In the genomic region with DNA sequence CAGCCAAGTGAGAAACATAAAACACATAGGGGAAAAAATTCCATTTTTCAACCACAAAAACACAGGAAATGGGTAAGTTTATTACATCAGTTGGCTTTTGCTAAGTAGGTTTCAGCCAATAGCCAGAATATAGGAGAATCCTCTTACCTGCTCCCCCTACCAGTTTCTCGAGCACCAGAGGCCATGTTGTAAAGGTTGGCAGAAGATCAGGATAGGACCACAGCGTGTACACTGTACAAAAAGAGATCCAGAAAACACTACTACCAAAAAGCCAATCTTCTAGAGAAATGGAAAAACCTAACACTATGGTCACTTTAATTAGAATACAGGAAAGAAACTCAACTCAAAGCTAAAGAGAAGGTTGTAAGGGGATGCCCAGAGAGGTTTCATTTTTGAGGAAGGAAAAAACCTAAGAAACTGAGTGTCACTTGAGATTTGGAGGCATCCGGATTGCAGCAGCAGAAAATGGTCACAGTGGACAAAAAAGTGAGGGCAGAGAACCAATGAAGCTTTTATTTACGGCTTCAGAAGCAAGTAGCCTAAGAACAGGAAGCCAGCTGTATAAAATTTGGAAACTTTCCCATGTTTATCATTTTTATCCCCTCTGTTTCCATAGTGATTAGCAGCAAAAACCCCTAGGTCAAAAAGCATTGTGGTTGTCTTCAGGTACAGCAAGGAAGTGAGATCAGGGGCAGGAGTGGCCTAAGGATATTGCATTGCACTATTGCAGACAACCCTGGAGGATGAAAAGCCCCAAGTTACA, we compare ENCODE assay signal across 1 cellular context.
A peak's percentile ranks its signal among the peaks of the same experiment; 100 is the strongest.
TF ChIP-seq lines count a peak whose summit lies in the region.

No MANE protein-coding gene starts in this region.

TF ChIP-seq in GM12878, 131 proteins besides CTCF, POLR2A, EP300 and RAD21 (continued from another document and continues in another):
- TF ChIP-seq SMAD1 (IDR thresholded peaks at IDR 0.05; ENCODE audit: low read depth, partially characterized antibody) (no peak), CHD4 (IDR thresholded peaks at IDR 0.05) (no peak), MYC (IDR thresholded peaks at IDR 0.05; ENCODE audit: insufficient read depth, insufficient read length, insufficient replicate concordance, low read length, severe bottlenecking) (no peak), ZZZ3 (IDR thresholded peaks at IDR 0.05; ENCODE audit: control insufficient read depth, insufficient read length, low read depth) (no peak), PML (IDR thresholded peaks at IDR 0.05; ENCODE audit: low read length) (no peak; the same call in 1 of the 2 replicates), ZNF207 (IDR thresholded peaks at IDR 0.05; ENCODE audit: borderline replicate concordance) (no peak), POLR2AphosphoS5 (IDR thresholded peaks at IDR 0.05; ENCODE audit: low read length) (no peak; the same call in 1 of the 2 replicates), MYB (IDR thresholded peaks at IDR 0.05; ENCODE audit: borderline replicate concordance, low read depth, low read length) (no peak), SIN3A (IDR thresholded peaks at IDR 0.05; ENCODE audit: low read depth, low read length) (no peak), JUNB (IDR thresholded peaks at IDR 0.05) (peak; percentile 32; the same call in 1 of the 2 replicates), IKZF1 (conservative IDR thresholded peaks at IDR 0.05) (peak; percentile 70), NR2C1 (IDR thresholded peaks at IDR 0.05) (no peak), FOS (IDR thresholded peaks at IDR 0.05; ENCODE audit: borderline replicate concordance, extremely low read depth, insufficient read length) (no peak), RB1 (IDR thresholded peaks at IDR 0.05; ENCODE audit: borderline replicate concordance) (no peak), SP1 (IDR thresholded peaks at IDR 0.05; ENCODE audit: low read depth, low read length) (no peak), EGR1 (IDR thresholded peaks at IDR 0.05; ENCODE audit: borderline replicate concordance in 1 of 2, low read depth in 2 of 2, low read length in 2 of 2) (no peak), TCF3 (IDR thresholded peaks at IDR 0.05; ENCODE audit: borderline replicate concordance, insufficient read depth, low read depth, low read length) (no peak), CHD1 (IDR thresholded peaks at IDR 0.05; ENCODE audit: low read depth, low read length) (no peak), NFIC (IDR thresholded peaks at IDR 0.05; ENCODE audit: low read depth, low read length) (peak; percentile 82), CBX3 (IDR thresholded peaks at IDR 0.05; ENCODE audit: borderline replicate concordance, low read depth) (no peak), HCFC1 (IDR thresholded peaks at IDR 0.05; ENCODE audit: low read length) (no peak), KLF5 (IDR thresholded peaks at IDR 0.05; ENCODE audit: partially characterized antibody) (no peak), RBBP5 (conservative IDR thresholded peaks at IDR 0.05) (no peak)
- TF ChIP-seq, protein P1, sequence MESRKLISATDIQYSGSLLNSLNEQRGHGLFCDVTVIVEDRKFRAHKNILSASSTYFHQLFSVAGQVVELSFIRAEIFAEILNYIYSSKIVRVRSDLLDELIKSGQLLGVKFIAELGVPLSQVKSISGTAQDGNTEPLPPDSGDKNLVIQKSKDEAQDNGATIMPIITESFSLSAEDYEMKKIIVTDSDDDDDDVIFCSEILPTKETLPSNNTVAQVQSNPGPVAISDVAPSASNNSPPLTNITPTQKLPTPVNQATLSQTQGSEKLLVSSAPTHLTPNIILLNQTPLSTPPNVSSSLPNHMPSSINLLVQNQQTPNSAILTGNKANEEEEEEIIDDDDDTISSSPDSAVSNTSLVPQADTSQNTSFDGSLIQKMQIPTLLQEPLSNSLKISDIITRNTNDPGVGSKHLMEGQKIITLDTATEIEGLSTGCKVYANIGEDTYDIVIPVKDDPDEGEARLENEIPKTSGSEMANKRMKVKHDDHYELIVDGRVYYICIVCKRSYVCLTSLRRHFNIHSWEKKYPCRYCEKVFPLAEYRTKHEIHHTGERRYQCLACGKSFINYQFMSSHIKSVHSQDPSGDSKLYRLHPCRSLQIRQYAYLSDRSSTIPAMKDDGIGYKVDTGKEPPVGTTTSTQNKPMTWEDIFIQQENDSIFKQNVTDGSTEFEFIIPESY (IDR thresholded peaks at IDR 0.05) = no peak
- TF ChIP-seq, protein P2, sequence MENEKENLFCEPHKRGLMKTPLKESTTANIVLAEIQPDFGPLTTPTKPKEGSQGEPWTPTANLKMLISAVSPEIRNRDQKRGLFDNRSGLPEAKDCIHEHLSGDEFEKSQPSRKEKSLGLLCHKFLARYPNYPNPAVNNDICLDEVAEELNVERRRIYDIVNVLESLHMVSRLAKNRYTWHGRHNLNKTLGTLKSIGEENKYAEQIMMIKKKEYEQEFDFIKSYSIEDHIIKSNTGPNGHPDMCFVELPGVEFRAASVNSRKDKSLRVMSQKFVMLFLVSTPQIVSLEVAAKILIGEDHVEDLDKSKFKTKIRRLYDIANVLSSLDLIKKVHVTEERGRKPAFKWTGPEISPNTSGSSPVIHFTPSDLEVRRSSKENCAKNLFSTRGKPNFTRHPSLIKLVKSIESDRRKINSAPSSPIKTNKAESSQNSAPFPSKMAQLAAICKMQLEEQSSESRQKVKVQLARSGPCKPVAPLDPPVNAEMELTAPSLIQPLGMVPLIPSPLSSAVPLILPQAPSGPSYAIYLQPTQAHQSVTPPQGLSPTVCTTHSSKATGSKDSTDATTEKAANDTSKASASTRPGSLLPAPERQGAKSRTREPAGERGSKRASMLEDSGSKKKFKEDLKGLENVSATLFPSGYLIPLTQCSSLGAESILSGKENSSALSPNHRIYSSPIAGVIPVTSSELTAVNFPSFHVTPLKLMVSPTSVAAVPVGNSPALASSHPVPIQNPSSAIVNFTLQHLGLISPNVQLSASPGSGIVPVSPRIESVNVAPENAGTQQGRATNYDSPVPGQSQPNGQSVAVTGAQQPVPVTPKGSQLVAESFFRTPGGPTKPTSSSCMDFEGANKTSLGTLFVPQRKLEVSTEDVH (IDR thresholded peaks at IDR 0.05; ENCODE audit: low read depth, partially characterized antibody) = no peak
- TF ChIP-seq, protein P3, sequence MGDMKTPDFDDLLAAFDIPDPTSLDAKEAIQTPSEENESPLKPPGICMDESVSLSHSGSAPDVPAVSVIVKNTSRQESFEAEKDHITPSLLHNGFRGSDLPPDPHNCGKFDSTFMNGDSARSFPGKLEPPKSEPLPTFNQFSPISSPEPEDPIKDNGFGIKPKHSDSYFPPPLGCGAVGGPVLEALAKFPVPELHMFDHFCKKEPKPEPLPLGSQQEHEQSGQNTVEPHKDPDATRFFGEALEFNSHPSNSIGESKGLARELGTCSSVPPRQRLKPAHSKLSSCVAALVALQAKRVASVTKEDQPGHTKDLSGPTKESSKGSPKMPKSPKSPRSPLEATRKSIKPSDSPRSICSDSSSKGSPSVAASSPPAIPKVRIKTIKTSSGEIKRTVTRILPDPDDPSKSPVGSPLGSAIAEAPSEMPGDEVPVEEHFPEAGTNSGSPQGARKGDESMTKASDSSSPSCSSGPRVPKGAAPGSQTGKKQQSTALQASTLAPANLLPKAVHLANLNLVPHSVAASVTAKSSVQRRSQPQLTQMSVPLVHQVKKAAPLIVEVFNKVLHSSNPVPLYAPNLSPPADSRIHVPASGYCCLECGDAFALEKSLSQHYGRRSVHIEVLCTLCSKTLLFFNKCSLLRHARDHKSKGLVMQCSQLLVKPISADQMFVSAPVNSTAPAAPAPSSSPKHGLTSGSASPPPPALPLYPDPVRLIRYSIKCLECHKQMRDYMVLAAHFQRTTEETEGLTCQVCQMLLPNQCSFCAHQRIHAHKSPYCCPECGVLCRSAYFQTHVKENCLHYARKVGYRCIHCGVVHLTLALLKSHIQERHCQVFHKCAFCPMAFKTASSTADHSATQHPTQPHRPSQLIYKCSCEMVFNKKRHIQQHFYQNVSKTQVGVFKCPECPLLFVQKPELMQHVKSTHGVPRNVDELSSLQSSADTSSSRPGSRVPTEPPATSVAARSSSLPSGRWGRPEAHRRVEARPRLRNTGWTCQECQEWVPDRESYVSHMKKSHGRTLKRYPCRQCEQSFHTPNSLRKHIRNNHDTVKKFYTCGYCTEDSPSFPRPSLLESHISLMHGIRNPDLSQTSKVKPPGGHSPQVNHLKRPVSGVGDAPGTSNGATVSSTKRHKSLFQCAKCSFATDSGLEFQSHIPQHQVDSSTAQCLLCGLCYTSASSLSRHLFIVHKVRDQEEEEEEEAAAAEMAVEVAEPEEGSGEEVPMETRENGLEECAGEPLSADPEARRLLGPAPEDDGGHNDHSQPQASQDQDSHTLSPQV (IDR thresholded peaks at IDR 0.05) = no peak
- TF ChIP-seq, protein P4, sequence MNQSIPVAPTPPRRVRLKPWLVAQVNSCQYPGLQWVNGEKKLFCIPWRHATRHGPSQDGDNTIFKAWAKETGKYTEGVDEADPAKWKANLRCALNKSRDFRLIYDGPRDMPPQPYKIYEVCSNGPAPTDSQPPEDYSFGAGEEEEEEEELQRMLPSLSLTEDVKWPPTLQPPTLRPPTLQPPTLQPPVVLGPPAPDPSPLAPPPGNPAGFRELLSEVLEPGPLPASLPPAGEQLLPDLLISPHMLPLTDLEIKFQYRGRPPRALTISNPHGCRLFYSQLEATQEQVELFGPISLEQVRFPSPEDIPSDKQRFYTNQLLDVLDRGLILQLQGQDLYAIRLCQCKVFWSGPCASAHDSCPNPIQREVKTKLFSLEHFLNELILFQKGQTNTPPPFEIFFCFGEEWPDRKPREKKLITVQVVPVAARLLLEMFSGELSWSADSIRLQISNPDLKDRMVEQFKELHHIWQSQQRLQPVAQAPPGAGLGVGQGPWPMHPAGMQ (IDR thresholded peaks at IDR 0.05; ENCODE audit: borderline replicate concordance) = no peak
- TF ChIP-seq, protein P5, sequence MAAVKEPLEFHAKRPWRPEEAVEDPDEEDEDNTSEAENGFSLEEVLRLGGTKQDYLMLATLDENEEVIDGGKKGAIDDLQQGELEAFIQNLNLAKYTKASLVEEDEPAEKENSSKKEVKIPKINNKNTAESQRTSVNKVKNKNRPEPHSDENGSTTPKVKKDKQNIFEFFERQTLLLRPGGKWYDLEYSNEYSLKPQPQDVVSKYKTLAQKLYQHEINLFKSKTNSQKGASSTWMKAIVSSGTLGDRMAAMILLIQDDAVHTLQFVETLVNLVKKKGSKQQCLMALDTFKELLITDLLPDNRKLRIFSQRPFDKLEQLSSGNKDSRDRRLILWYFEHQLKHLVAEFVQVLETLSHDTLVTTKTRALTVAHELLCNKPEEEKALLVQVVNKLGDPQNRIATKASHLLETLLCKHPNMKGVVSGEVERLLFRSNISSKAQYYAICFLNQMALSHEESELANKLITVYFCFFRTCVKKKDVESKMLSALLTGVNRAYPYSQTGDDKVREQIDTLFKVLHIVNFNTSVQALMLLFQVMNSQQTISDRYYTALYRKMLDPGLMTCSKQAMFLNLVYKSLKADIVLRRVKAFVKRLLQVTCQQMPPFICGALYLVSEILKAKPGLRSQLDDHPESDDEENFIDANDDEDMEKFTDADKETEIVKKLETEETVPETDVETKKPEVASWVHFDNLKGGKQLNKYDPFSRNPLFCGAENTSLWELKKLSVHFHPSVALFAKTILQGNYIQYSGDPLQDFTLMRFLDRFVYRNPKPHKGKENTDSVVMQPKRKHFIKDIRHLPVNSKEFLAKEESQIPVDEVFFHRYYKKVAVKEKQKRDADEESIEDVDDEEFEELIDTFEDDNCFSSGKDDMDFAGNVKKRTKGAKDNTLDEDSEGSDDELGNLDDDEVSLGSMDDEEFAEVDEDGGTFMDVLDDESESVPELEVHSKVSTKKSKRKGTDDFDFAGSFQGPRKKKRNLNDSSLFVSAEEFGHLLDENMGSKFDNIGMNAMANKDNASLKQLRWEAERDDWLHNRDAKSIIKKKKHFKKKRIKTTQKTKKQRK (IDR thresholded peaks at IDR 0.05; ENCODE audit: low read depth, low read length) = no peak
- TF ChIP-seq, protein P6, sequence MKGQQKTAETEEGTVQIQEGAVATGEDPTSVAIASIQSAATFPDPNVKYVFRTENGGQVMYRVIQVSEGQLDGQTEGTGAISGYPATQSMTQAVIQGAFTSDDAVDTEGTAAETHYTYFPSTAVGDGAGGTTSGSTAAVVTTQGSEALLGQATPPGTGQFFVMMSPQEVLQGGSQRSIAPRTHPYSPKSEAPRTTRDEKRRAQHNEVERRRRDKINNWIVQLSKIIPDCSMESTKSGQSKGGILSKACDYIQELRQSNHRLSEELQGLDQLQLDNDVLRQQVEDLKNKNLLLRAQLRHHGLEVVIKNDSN (IDR thresholded peaks at IDR 0.05; ENCODE audit: borderline replicate concordance, extremely low read length, insufficient read depth, low read depth, low read length) = no peak
- TF ChIP-seq, protein P7, sequence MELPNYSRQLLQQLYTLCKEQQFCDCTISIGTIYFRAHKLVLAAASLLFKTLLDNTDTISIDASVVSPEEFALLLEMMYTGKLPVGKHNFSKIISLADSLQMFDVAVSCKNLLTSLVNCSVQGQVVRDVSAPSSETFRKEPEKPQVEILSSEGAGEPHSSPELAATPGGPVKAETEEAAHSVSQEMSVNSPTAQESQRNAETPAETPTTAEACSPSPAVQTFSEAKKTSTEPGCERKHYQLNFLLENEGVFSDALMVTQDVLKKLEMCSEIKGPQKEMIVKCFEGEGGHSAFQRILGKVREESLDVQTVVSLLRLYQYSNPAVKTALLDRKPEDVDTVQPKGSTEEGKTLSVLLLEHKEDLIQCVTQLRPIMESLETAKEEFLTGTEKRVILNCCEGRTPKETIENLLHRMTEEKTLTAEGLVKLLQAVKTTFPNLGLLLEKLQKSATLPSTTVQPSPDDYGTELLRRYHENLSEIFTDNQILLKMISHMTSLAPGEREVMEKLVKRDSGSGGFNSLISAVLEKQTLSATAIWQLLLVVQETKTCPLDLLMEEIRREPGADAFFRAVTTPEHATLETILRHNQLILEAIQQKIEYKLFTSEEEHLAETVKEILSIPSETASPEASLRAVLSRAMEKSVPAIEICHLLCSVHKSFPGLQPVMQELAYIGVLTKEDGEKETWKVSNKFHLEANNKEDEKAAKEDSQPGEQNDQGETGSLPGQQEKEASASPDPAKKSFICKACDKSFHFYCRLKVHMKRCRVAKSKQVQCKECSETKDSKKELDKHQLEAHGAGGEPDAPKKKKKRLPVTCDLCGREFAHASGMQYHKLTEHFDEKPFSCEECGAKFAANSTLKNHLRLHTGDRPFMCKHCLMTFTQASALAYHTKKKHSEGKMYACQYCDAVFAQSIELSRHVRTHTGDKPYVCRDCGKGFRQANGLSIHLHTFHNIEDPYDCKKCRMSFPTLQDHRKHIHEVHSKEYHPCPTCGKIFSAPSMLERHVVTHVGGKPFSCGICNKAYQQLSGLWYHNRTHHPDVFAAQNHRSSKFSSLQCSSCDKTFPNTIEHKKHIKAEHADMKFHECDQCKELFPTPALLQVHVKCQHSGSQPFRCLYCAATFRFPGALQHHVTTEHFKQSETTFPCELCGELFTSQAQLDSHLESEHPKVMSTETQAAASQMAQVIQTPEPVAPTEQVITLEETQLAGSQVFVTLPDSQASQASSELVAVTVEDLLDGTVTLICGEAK (IDR thresholded peaks at IDR 0.05; ENCODE audit: borderline replicate concordance) = no peak
- TF ChIP-seq, protein P8, sequence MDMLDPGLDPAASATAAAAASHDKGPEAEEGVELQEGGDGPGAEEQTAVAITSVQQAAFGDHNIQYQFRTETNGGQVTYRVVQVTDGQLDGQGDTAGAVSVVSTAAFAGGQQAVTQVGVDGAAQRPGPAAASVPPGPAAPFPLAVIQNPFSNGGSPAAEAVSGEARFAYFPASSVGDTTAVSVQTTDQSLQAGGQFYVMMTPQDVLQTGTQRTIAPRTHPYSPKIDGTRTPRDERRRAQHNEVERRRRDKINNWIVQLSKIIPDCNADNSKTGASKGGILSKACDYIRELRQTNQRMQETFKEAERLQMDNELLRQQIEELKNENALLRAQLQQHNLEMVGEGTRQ (IDR thresholded peaks at IDR 0.05; ENCODE audit: borderline replicate concordance, low read depth, low read length) = no peak
- TF ChIP-seq, protein P9, sequence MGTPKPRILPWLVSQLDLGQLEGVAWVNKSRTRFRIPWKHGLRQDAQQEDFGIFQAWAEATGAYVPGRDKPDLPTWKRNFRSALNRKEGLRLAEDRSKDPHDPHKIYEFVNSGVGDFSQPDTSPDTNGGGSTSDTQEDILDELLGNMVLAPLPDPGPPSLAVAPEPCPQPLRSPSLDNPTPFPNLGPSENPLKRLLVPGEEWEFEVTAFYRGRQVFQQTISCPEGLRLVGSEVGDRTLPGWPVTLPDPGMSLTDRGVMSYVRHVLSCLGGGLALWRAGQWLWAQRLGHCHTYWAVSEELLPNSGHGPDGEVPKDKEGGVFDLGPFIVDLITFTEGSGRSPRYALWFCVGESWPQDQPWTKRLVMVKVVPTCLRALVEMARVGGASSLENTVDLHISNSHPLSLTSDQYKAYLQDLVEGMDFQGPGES (IDR thresholded peaks at IDR 0.05) = no peak
